Comparison of ENCODE assay signal across 8 cellular contexts in genomic region chr19:46350758-46351159, GRCh38.
DNase-seq lines count a peak whose midpoint lies in the region; ATAC-seq and TF ChIP-seq lines count a peak whose summit lies in the region.

No MANE protein-coding gene starts in this region.

- peak overlapping the region; percentile 57 for H3K27ac ChIP-seq in effector memory CD4-positive, alpha-beta T cell (ENCODE audit: insufficient read depth, low read length, poor library complexity, severe bottlenecking)

- H3K4me3 Mint-ChIP-seq in T-helper 1 cell treated with Interleukin-12 subunit alpha and Interleukin-12 subunit beta and Interleukin-4 antibody, amounts not matched to agents 30 μg/mL and 1 μg/mL, for 36 hours = peak overlapping the region; percentile 88

- H3K36me3 ChIP-seq in effector memory CD4-positive, alpha-beta T cell (ENCODE audit: control insufficient read depth, insufficient read depth, low read length) = peaks cover 20% of the 10 kb centered on the region

- peaks cover 43% of the 10 kb centered on the region for H3K4me1 ChIP-seq in effector memory CD4-positive, alpha-beta T cell (ENCODE audit: control insufficient read depth, insufficient read depth, low read length, poor library complexity, severe bottlenecking)

- TF ChIP-seq POLR2A in GM18505 (IDR thresholded peaks at IDR 0.05; ENCODE audit: borderline replicate concordance, extremely low read depth, insufficient read depth, insufficient read length) = peak; percentile 63
- no peak for TF ChIP-seq POLR2A in erythroblast (IDR thresholded peaks at IDR 0.05; ENCODE audit: low read length)

- H3K36me3 Mint-ChIP-seq in T-helper 1 cell treated with Interleukin-12 subunit alpha and Interleukin-12 subunit beta and Interleukin-4 antibody, amounts not matched to agents 30 μg/mL and 1 μg/mL, for 36 hours (ENCODE audit: low read depth) = peaks cover 32% of the 10 kb centered on the region

- DNase-seq in effector memory CD4-positive, alpha-beta T cell = no peak
- DNase-seq in stimulated activated CD4-positive, alpha-beta T cell treated with anti-CD3 and anti-CD28 coated beads, Interleukin-4, amount 100 ng/mL, for 4 hours = peak; percentile 29
- DNase-seq in erythroblast (lab: John Stamatoyannopoulos, UW) (no peak), NCI-H2171 (lab: John Stamatoyannopoulos, UW) (no peak)

- peak overlapping the region; percentile 97 for H3K27ac Mint-ChIP-seq in T-helper 1 cell treated with Interleukin-12 subunit alpha and Interleukin-12 subunit beta and Interleukin-4 antibody, amounts not matched to agents 30 μg/mL and 1 μg/mL, for 36 hours

- ATAC-seq in GM18505 (IDR thresholded peaks at IDR 0.05; ENCODE audit: unreplicated experiment) (no peak), HG02938 (IDR thresholded peaks at IDR 0.05; ENCODE audit: unreplicated experiment) (no peak), HG02852 (IDR thresholded peaks at IDR 0.05; ENCODE audit: unreplicated experiment) (no peak)

- no peaks in the 10 kb centered on the region for H3K9me3 ChIP-seq in effector memory CD4-positive, alpha-beta T cell (ENCODE audit: control insufficient read depth, low read length)

- H3K9me3 Mint-ChIP-seq in T-helper 1 cell treated with Interleukin-12 subunit alpha and Interleukin-12 subunit beta and Interleukin-4 antibody, amounts not matched to agents 30 μg/mL and 1 μg/mL, for 36 hours = no peaks in the 10 kb centered on the region

- H3K27me3 ChIP-seq in effector memory CD4-positive, alpha-beta T cell (replicated peaks; ENCODE audit: control insufficient read depth, insufficient read depth, low read length, poor library complexity, severe bottlenecking) = no peaks in the 10 kb centered on the region

- no peaks in the 10 kb centered on the region for H3K27me3 Mint-ChIP-seq in T-helper 1 cell treated with Interleukin-12 subunit alpha and Interleukin-12 subunit beta and Interleukin-4 antibody, amounts not matched to agents 30 μg/mL and 1 μg/mL, for 36 hours (ENCODE audit: low read depth)

- H3K4me3 ChIP-seq in effector memory CD4-positive, alpha-beta T cell (ENCODE audit: insufficient read depth, low read depth, low read length, poor library complexity, severe bottlenecking) = no peak overlapping the region

- peaks cover 54% of the 10 kb centered on the region for H3K4me1 Mint-ChIP-seq in T-helper 1 cell treated with Interleukin-12 subunit alpha and Interleukin-12 subunit beta and Interleukin-4 antibody, amounts not matched to agents 30 μg/mL and 1 μg/mL, for 36 hours (ENCODE audit: low read depth)

Comparison
In these comparisons a context has a peak if more than half of its experiments do, and no peak if none do; other contexts are left out.
1. DNase-seq: peak in stimulated activated CD4-positive, alpha-beta T cell treated with anti-CD3 and anti-CD28 coated beads, Interleukin-4, amount 100 ng/mL, for 4 hours (2 of 2); none in effector memory CD4-positive, alpha-beta T cell (0 of 3), erythroblast (0 of 2) and NCI-H2171 (single experiment).